Comparison of ENCODE assay signal across 33 cellular contexts in the genomic region with DNA sequence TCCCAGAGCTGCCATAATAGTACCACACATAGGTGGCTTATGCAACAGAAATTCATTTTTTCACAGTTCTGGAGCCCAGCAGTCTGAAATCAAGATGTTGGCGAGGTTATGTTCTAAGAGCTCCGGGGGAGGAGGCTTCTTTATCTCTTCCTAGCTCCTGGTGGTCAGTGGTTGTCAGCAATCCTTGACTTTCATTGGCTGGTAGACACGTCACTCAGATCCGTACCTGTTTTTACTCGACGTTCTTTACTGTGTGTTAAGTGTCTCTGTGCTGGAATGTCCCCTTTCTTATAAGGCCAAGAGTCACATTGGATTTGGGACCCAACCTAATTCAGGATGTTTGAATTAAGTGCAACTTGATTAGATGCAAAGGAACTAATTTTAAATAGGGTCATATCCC.
"Had no signal": no experiment of that assay in that cellular context is flagged by ENCODE, and none has a peak within 500 bp of the region (broad histone marks: within the 10 kb centered on the region; RNA-seq: fewer than 3 reads in every experiment).

No MANE protein-coding gene starts in this region.

- DNase-seq: activated CD4-positive, alpha-beta T cell treated with anti-CD3 and anti-CD28 coated beads, Interleukin-2, amount 10 ng/mL, durations not matched to agents 24 days and 14 days; activated CD4-positive, alpha-beta T cell treated with anti-CD3 and anti-CD28 coated beads, Interleukin-2, amount 50 U/mL, for 4 hours; activated CD8-positive, alpha-beta T cell treated with anti-CD3 and anti-CD28 coated beads for 36 hours; activated effector memory CD4-positive, alpha-beta T cell treated with anti-CD3 and anti-CD28 coated beads, Interleukin-2, amount 50 U/mL, for 16 hours; activated naive CD4-positive, alpha-beta T cell; activated naive CD4-positive, alpha-beta T cell treated with anti-CD3 and anti-CD28 coated beads, Interleukin-2, amount 50 U/mL, for 16 hours; activated naive CD8-positive, alpha-beta T cell treated with anti-CD3 and anti-CD28 coated beads for 36 hours; activated T-cell treated with anti-CD3 and anti-CD28 coated beads, Interleukin-2, amount 50 U/mL, for 1 hour; activated T-cell treated with anti-CD3 and anti-CD28 coated beads, Interleukin-2, amount 50 U/mL, for 72 hours; amniotic stem cell; aorta; NCI-H1092 treated with DMSO at 0.1 percent for 48 hours; NCI-H1417; NCI-H146; NCI-H187; NCI-H2029 treated with DMSO at 0.1 percent for 48 hours; NCI-H2171 treated with DMSO at 0.1 percent for 48 hours; NCI-H226; NCI-H446 treated with DMSO at 0.1 percent for 48 hours; NCI-H524 treated with DMSO at 0.1 percent for 48 hours; NK-92 treated with Interleukin-12 subunit alpha and Interleukin-12 subunit beta, amount 100 ng/mL, for 24 hours; PC-9; SIG-M5; SW 1271; T-helper 1 cell; T-helper 2 cell; T1000; WERI-Rb-1 had no signal

- H3K4me3 ChIP-seq: cardiac muscle cell, PC-9 had no signal

- H2AFZ ChIP-seq: PC-9 had no signal

- H3K4me2 ChIP-seq: PC-9 had no signal

- H3K4me3 Mint-ChIP-seq: activated CD4-positive, alpha-beta T cell treated with anti-CD3 and anti-CD28 coated beads, Interleukin-2, amount 10 ng/mL, durations not matched to agents 24 days and 14 days; activated CD8-positive, alpha-beta T cell treated with anti-CD3 and anti-CD28 coated beads for 36 hours; activated naive CD8-positive, alpha-beta T cell treated with anti-CD3 and anti-CD28 coated beads for 36 hours; activated T-cell treated with anti-CD3 and anti-CD28 coated beads, Interleukin-2, amount 50 U/mL, for 72 hours; activated T-helper 17 cell treated with anti-CD3 and anti-CD28 coated beads, Interleukin-2, amount 50 U/mL, for 72 hours; central memory CD8-positive, alpha-beta T cell had no signal

- H3K27ac ChIP-seq: cardiac muscle cell, PC-9, RWPE1, WERI-Rb-1 had no signal

- H3K36me3 ChIP-seq: cardiac muscle cell, WERI-Rb-1 had no signal

- H3K27me3 Mint-ChIP-seq: activated CD4-positive, alpha-beta T cell treated with anti-CD3 and anti-CD28 coated beads, Interleukin-2, amount 10 ng/mL, durations not matched to agents 24 days and 14 days; activated CD8-positive, alpha-beta T cell treated with anti-CD3 and anti-CD28 coated beads for 36 hours; activated naive CD8-positive, alpha-beta T cell treated with anti-CD3 and anti-CD28 coated beads for 36 hours; activated T-helper 17 cell treated with anti-CD3 and anti-CD28 coated beads, Interleukin-2, amount 50 U/mL, for 72 hours; central memory CD8-positive, alpha-beta T cell had no signal

- H3K4me1 Mint-ChIP-seq: activated CD4-positive, alpha-beta T cell treated with anti-CD3 and anti-CD28 coated beads, Interleukin-2, amount 10 ng/mL, durations not matched to agents 24 days and 14 days; activated naive CD8-positive, alpha-beta T cell treated with anti-CD3 and anti-CD28 coated beads for 36 hours; activated T-helper 17 cell treated with anti-CD3 and anti-CD28 coated beads, Interleukin-2, amount 50 U/mL, for 72 hours; central memory CD8-positive, alpha-beta T cell had no signal

- H3K9me3 Mint-ChIP-seq: activated CD4-positive, alpha-beta T cell treated with anti-CD3 and anti-CD28 coated beads, Interleukin-2, amount 10 ng/mL, durations not matched to agents 24 days and 14 days had no signal

- H3K27me3 ChIP-seq: cardiac muscle cell had no signal

- H3K27ac Mint-ChIP-seq: activated CD4-positive, alpha-beta T cell treated with anti-CD3 and anti-CD28 coated beads, Interleukin-2, amount 10 ng/mL, durations not matched to agents 24 days and 14 days; activated CD8-positive, alpha-beta T cell treated with anti-CD3 and anti-CD28 coated beads for 36 hours; activated naive CD8-positive, alpha-beta T cell treated with anti-CD3 and anti-CD28 coated beads for 36 hours; activated T-cell treated with anti-CD3 and anti-CD28 coated beads, Interleukin-2, amount 50 U/mL, for 72 hours; activated T-helper 17 cell treated with anti-CD3 and anti-CD28 coated beads, Interleukin-2, amount 50 U/mL, for 72 hours had no signal

- FAIRE-seq: RCC 7860 had no signal

- H3K36me3 Mint-ChIP-seq: activated naive CD8-positive, alpha-beta T cell treated with anti-CD3 and anti-CD28 coated beads for 36 hours had no signal
